Comparison of ENCODE assay signal across 19 cellular contexts in the genomic region with DNA sequence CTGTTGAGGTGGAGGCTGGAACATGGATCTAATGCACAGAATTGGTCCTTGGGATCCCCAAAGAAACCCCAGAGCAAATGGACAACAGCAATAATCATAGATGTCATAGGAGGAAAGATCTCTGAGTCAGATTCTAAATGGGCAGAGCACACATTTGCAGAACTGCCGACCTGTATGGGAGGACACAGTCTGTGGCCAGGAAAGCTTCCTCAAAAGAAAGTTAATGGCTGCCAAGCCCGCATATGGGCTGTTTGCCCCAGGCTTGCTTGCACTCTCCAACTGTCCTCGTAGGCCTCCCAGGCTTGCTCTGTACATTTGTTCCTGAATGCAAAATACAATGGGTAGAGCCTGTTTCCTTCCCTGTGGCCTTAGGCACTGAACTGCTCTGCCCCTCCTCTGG.
"Had no signal": no experiment of that assay in that cellular context is flagged by ENCODE, and none has a peak within 500 bp of the region (broad histone marks: within the 10 kb centered on the region; RNA-seq: fewer than 3 reads in every experiment).

No MANE protein-coding gene starts in this region.

- H3K9me3 ChIP-seq: sigmoid colon, testis, upper lobe of left lung had no signal

- H3K27ac ChIP-seq: foreskin keratinocyte, hepatocyte, parathyroid adenoma, sigmoid colon, testis, upper lobe of left lung had no signal

- DNase-seq: activated CD4-positive, alpha-beta T cell treated with anti-CD3 and anti-CD28 coated beads, Interleukin-2, amount 50 U/mL, for 48 hours; activated naive CD4-positive, alpha-beta T cell treated with Interleukin-2 at 50 U/mL for 16 hours; activated naive CD8-positive, alpha-beta T cell treated with anti-CD3 and anti-CD28 coated beads, Interleukin-2, amount 50 U/mL, for 24 hours; activated T-cell treated with anti-CD3 and anti-CD28 coated beads for 4 hours; anterior cingulate cortex; central memory CD4-positive, alpha-beta T cell; endodermal cell; foreskin keratinocyte; left cardiac atrium; mesenchymal stem cell; naive thymus-derived CD8-positive, alpha-beta T cell; sigmoid colon; stimulated activated CD4-positive, alpha-beta T cell treated with anti-CD3 and anti-CD28 coated beads, Interleukin-4, amount 100 ng/mL, for 4 hours; testis; upper lobe of left lung had no signal

- H3K27me3 ChIP-seq: foreskin keratinocyte, hepatocyte, sigmoid colon, testis, upper lobe of left lung had no signal

- H3K4me2 ChIP-seq: hepatocyte had no signal

- H3K36me3 ChIP-seq: sigmoid colon, upper lobe of left lung had no signal

- H3K4me3 ChIP-seq: hepatocyte, sigmoid colon, testis, upper lobe of left lung had no signal

- H2AFZ ChIP-seq: hepatocyte, parathyroid adenoma had no signal

- H3K9ac ChIP-seq: parathyroid adenoma had no signal

- ATAC-seq: activated naive CD8-positive, alpha-beta T cell treated with anti-CD3 and anti-CD28 coated beads, Interleukin-2, amount 50 U/mL, for 24 hours; activated T-helper 17 cell treated with anti-CD3 and anti-CD28 coated beads, Interleukin-2, amount 50 U/mL, for 72 hours; foreskin keratinocyte; left cardiac atrium; naive thymus-derived CD8-positive, alpha-beta T cell; stimulated activated memory B cell treated with anti-CD40 and anti-IgM and Interleukin-4, amounts not matched to agents 10 μg/mL and 1 μg/mL and 100 μg/mL, for 72 hours had no signal

- H3K79me2 ChIP-seq: hepatocyte, parathyroid adenoma had no signal

- H3K4me1 ChIP-seq: foreskin keratinocyte, sigmoid colon, upper lobe of left lung had no signal
